Comparison of ENCODE assay signal across 12 cellular contexts in genomic region chr10:61125560-61126250, GRCh38.
A peak's percentile ranks its signal among the peaks of the same experiment; 100 is the strongest.
DNase-seq lines count a peak whose midpoint lies in the region; ATAC-seq and TF ChIP-seq lines count a peak whose summit lies in the region.
"Had no signal": no experiment of that assay in that cellular context is flagged by ENCODE, and none has a peak within 500 bp of the region (broad histone marks: within the 10 kb centered on the region; RNA-seq: fewer than 3 reads in every experiment).

No MANE protein-coding gene starts in this region.

- H3K36me3 ChIP-seq in esophagus squamous epithelium, result no peaks in the 10 kb centered on the region
- H3K36me3 ChIP-seq: adrenal gland had no signal

- no peak overlapping the region for H3K27ac ChIP-seq in esophagus squamous epithelium
- H3K27ac ChIP-seq: adrenal gland had no signal

- no peak overlapping the region for H3K4me3 Mint-ChIP-seq in mesothelial cell of epicardium
- H3K4me3 Mint-ChIP-seq: CD4-positive, alpha-beta T cell; effector memory CD8-positive, alpha-beta T cell had no signal

- H3K4me3 ChIP-seq in GM12865 (ENCODE audit: low read depth, low read length) (no peak overlapping the region), esophagus squamous epithelium (no peak overlapping the region)
- H3K4me3 ChIP-seq: adrenal gland had no signal

- no peaks in the 10 kb centered on the region for H3K27me3 Mint-ChIP-seq in mesothelial cell of epicardium (ENCODE audit: low read depth)
- H3K27me3 Mint-ChIP-seq: CD4-positive, alpha-beta T cell had no signal

- H3K9me3 ChIP-seq in esophagus squamous epithelium, result no peaks in the 10 kb centered on the region
- H3K9me3 ChIP-seq: adrenal gland had no signal

- no peaks in the 10 kb centered on the region for H3K27me3 ChIP-seq in esophagus squamous epithelium
- H3K27me3 ChIP-seq: adrenal gland had no signal

- no peak for TF ChIP-seq POLR2A in esophagus squamous epithelium (IDR thresholded peaks at IDR 0.05)

- H3K27ac Mint-ChIP-seq in mesothelial cell of epicardium, result no peak overlapping the region
- H3K27ac Mint-ChIP-seq: CD4-positive, alpha-beta T cell; effector memory CD8-positive, alpha-beta T cell had no signal

- no peaks in the 10 kb centered on the region for H3K36me3 Mint-ChIP-seq in mesothelial cell of epicardium

- TF ChIP-seq CTCF in GM12865 (IDR thresholded peaks at IDR 0.05; ENCODE audit: insufficient read depth, low read depth, low read length, missing control alignments) (no peak), esophagus squamous epithelium (IDR thresholded peaks at IDR 0.05) (no peak), mesothelial cell of epicardium (IDR thresholded peaks at IDR 0.05; ENCODE audit: unreplicated experiment) (no peak)

- DNase-seq in GM12865 (ENCODE audit: low read depth) (peak; percentile 22), NCI-H446 treated with DMSO at 0.1 percent for 48 hours (lab: John Stamatoyannopoulos, UW) (peak; percentile 6), NCI-H2107 (lab: John Stamatoyannopoulos, UW) (no peak), esophagus squamous epithelium (lab: John Stamatoyannopoulos, UW) (no peak), EL (no peak), mesothelial cell of epicardium (ENCODE audit: low spot score in 2 of 2, unreplicated experiment in 2 of 2) (no peak)
- DNase-seq: adrenal gland; CD4-positive, alpha-beta T cell; effector memory CD8-positive, alpha-beta T cell; NCI-H2227 treated with DMSO at 0.1 percent for 48 hours had no signal

- peaks cover 4% of the 10 kb centered on the region for H3K9me3 Mint-ChIP-seq in mesothelial cell of epicardium
- H3K9me3 Mint-ChIP-seq: CD4-positive, alpha-beta T cell; effector memory CD8-positive, alpha-beta T cell had no signal

- H3K4me1 Mint-ChIP-seq in mesothelial cell of epicardium, result peaks cover 10% of the 10 kb centered on the region

- H3K4me1 ChIP-seq in esophagus squamous epithelium, result peaks cover 0 to 2% (median 0%) of the 10 kb centered on the region in 3 donors
- H3K4me1 ChIP-seq: adrenal gland had no signal

- intact Hi-C loops in esophagus squamous epithelium (cut with DNase I), result no loop called here

- ATAC-seq in GM19438 (IDR thresholded peaks at IDR 0.05; ENCODE audit: low read depth, unreplicated experiment), result peak; percentile 75
- peak; percentile 60 for ATAC-seq in HG03064 (IDR thresholded peaks at IDR 0.05; ENCODE audit: low read depth, unreplicated experiment)
- ATAC-seq: effector memory CD8-positive, alpha-beta T cell had no signal

- WGBS in esophagus squamous epithelium, 2 donors, result 52 to 65% methylated on average over 3 of the region's 3 CpGs

Comparison
In these comparisons a context has a peak if more than half of its experiments do, and no peak if none do; other contexts are left out.
1. DNase-seq: peak in GM12865 (single experiment) and NCI-H446 treated with DMSO at 0.1 percent for 48 hours (single experiment); none in NCI-H2107 (single experiment), esophagus squamous epithelium (single experiment), EL (single experiment) and mesothelial cell of epicardium (0 of 2).